Comparison of ENCODE assay signal across 15 cellular contexts in genomic region chr16:66226762-66227161, GRCh38.
"Had no signal": no experiment of that assay in that cellular context is flagged by ENCODE, and none has a peak within 500 bp of the region (broad histone marks: within the 10 kb centered on the region; RNA-seq: fewer than 3 reads in every experiment).

No MANE protein-coding gene starts in this region.

- H3K27ac ChIP-seq: tibial artery, uterus had no signal

- DNase-seq: activated B cell treated with CpG ODN at 0.5 μM for 24 hours; activated CD4-positive, alpha-beta T cell treated with anti-CD3 and anti-CD28 coated beads, Interleukin-2, amount 10 ng/mL, durations not matched to agents 24 days and 14 days; activated CD8-positive, alpha-beta memory T cell treated with anti-CD3 and anti-CD28 coated beads, Interleukin-2, amount 50 U/mL, for 48 hours; activated gamma-delta T cell treated with Interleukin-2 at 50 U/mL for 16 hours; activated naive CD8-positive, alpha-beta T cell treated with anti-CD3 and anti-CD28 coated beads for 36 hours; cortex of kidney; effector CD8-positive, alpha-beta T cell; foreskin melanocyte; nephron progenitor cell; stimulated activated CD4-positive, alpha-beta T cell treated with anti-CD3 and anti-CD28 coated beads, Interleukin-2, amount 100 ng/mL, for 48 hours; stimulated activated naive B cell treated with anti-CD40 and anti-IgM and Interleukin-4, amounts not matched to agents 10 μg/mL and 1 μg/mL and 100 μg/mL, for 72 hours; SW 1271; uterus had no signal

- FAIRE-seq: TTC549 had no signal

- H3K4me3 ChIP-seq: tibial artery, uterus had no signal

- ATAC-seq: stimulated activated naive B cell treated with anti-CD40 and anti-IgM and Interleukin-4, amounts not matched to agents 10 μg/mL and 1 μg/mL and 100 μg/mL, for 72 hours had no signal

- H3K36me3 ChIP-seq: tibial artery, uterus had no signal

- H3K4me1 ChIP-seq: uterus had no signal

- H3K9me3 ChIP-seq: tibial artery, uterus had no signal

- H3K27me3 ChIP-seq: tibial artery, uterus had no signal
